In the genomic region with DNA sequence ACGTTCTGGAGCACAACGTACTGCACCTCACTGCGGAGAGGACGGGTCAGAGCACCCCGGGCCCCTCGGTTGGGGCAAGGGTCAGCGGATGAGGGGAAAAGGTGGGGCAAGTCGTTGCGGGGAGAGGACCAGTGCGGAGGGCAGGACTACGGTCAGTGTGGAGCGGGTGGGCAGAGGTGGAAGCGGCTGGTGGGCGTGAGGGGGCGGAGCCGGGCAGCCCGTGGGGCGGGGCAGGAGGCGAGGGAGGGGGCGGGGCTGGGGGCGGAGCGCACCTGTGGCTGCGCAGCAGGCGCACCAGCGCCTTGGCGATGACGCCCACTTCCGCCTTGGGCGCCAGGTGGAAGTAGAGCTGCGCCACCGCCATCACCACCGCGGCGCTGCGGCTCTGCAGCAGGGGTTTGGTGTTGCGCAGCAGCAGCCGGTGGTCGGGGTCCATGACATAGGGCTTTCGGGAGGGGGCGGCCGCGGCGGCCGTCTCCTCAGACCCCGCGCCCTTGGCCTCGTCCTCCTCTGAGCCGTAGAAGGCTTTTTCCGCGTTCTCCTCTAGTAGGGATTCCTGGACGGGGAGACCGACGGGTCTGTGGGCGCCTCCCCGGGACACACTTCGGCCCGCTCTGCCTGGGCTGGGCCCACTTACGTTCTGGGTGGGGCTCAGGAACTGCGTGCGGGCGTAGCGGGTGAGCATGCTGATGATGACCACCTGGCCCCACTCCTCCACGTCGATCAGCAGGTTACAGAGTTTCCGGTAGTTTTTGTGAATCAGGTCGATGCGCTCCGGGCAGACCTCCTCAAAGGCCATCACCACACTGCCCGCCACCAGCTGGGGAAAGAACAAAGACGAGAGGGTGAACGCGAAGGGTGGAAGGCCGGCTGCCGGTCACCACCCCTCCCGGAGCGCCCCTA, we compare ENCODE assay signal across 8 cellular contexts. TPM values are rescaled to one million over a fixed set of nuclear protein-coding genes. Genes with fewer than 3 reads are reported as not detected.
DNase-seq lines count a peak whose midpoint lies in the region; ATAC-seq and TF ChIP-seq lines count a peak whose summit lies in the region.

No MANE protein-coding gene starts in this region.

- ATAC-seq in GM21423 (IDR thresholded peaks at IDR 0.05; ENCODE audit: unreplicated experiment), result peak; percentile 92
- ATAC-seq in activated CD8-positive, alpha-beta T cell treated with anti-CD3 and anti-CD28 coated beads for 36 hours, result peak; percentile 98

- DNase-seq in COLO829 (ENCODE audit: low spot score) (peak; percentile 7), NAMALWA (ENCODE audit: low spot score) (peak; percentile 39), erythroblast (lab: John Stamatoyannopoulos, UW) (peak; percentile 28 to 41), retina (peak; percentile 73), superior temporal gyrus (ENCODE audit: extremely low spot score) (no peak), HFFc6 (no peak)
- DNase-seq in activated CD8-positive, alpha-beta T cell treated with anti-CD3 and anti-CD28 coated beads for 36 hours, result peak; percentile 84

- peak; percentile 46 for TF ChIP-seq CTCF in activated CD8-positive, alpha-beta T cell treated with anti-CD3 and anti-CD28 coated beads for 36 hours (IDR thresholded peaks at IDR 0.05)
- no peak for TF ChIP-seq CTCF in HFFc6 (IDR thresholded peaks at IDR 0.05)

- H3K4me3 Mint-ChIP-seq in activated CD8-positive, alpha-beta T cell treated with anti-CD3 and anti-CD28 coated beads for 36 hours, result peak overlapping the region; percentile 81
- no peak overlapping the region for H3K4me3 Mint-ChIP-seq in HFFc6

- peaks cover 6% of the 10 kb centered on the region for H3K4me1 Mint-ChIP-seq in activated CD8-positive, alpha-beta T cell treated with anti-CD3 and anti-CD28 coated beads for 36 hours (ENCODE audit: low read depth)
- H3K4me1 Mint-ChIP-seq in HFFc6 (ENCODE audit: low read depth), result no peaks in the 10 kb centered on the region

- POLR2A ChIA-PET in activated CD8-positive, alpha-beta T cell treated with anti-CD3 and anti-CD28 coated beads for 36 hours (lab: Charles Lee), result interaction anchor here (0.8 to 1.0 kb wide), 4 partner anchors 21 to 140 kb away, joined by 3 to 5 read pairs (median 3); a partner anchor contains a TSS

- H3K9me3 Mint-ChIP-seq in activated CD8-positive, alpha-beta T cell treated with anti-CD3 and anti-CD28 coated beads for 36 hours, result no peaks in the 10 kb centered on the region
- no peaks in the 10 kb centered on the region; the same call in 1 of the 2 replicates for H3K9me3 Mint-ChIP-seq in HFFc6

- H3K27ac Mint-ChIP-seq in activated CD8-positive, alpha-beta T cell treated with anti-CD3 and anti-CD28 coated beads for 36 hours, result peak overlapping the region; percentile 81
- H3K27ac Mint-ChIP-seq in HFFc6, result no peak overlapping the region

- no peaks in the 10 kb centered on the region for H3K36me3 Mint-ChIP-seq in activated CD8-positive, alpha-beta T cell treated with anti-CD3 and anti-CD28 coated beads for 36 hours (ENCODE audit: low read depth)
- no peaks in the 10 kb centered on the region for H3K36me3 Mint-ChIP-seq in HFFc6 (ENCODE audit: low read depth)

- H3K27me3 Mint-ChIP-seq in activated CD8-positive, alpha-beta T cell treated with anti-CD3 and anti-CD28 coated beads for 36 hours, result no peaks in the 10 kb centered on the region
- H3K27me3 Mint-ChIP-seq in HFFc6 (ENCODE audit: insufficient read depth), result peaks cover 16% of the 10 kb centered on the region

- intact Hi-C loops in activated CD8-positive, alpha-beta T cell treated with anti-CD3 and anti-CD28 coated beads for 36 hours (cut with micrococcal nuclease), result no loop called here

- CTCF ChIA-PET in activated CD8-positive, alpha-beta T cell treated with anti-CD3 and anti-CD28 coated beads for 36 hours (lab: Charles Lee), result interaction anchor here (0.5 to 1.4 kb wide), 4 partner anchors 30 to 311 kb away, joined by 3 to 5 read pairs (median 3); no protein-coding TSS in a partner anchor

- no peak for TF ChIP-seq POLR2A in erythroblast (IDR thresholded peaks at IDR 0.05; ENCODE audit: low read length)

RNA-seq across cellular contexts. Expression of a gene that starts 29.2 kb away (rescaled TPM):
- under 1 TPM; 0.16 to 0.18 TPM for total RNA-seq in activated CD8-positive, alpha-beta T cell treated with anti-CD3 and anti-CD28 coated beads for 36 hours
- total RNA-seq in HFFc6 (2021; fragmentation: NEBNext Ultra II Directional; extraction: Animal tissue kit (Norgen Biotek cat#: 25700)), result not detected

RNA-seq across cellular contexts. Expression of a gene that starts 33.3 kb away (rescaled TPM):
- total RNA-seq in activated CD8-positive, alpha-beta T cell treated with anti-CD3 and anti-CD28 coated beads for 36 hours, result 1 to 10 TPM; 1.2 to 1.6 TPM
- total RNA-seq in HFFc6 (2021; fragmentation: NEBNext Ultra II Directional; extraction: Animal tissue kit (Norgen Biotek cat#: 25700)), result 1 to 10 TPM; 4.3 to 6.8 (median 5.6) TPM

Comparison
In these comparisons a context has a peak if more than half of its experiments do, and no peak if none do; other contexts are left out.
1. DNase-seq: peak in COLO829 (single experiment), NAMALWA (single experiment), activated CD8-positive, alpha-beta T cell treated with anti-CD3 and anti-CD28 coated beads for 36 hours (single experiment), erythroblast (2 of 2) and retina (single experiment); none in superior temporal gyrus (single experiment) and HFFc6 (single experiment).